7 cellular contexts compared by ENCODE assay signal in genomic region chr14:49497725-49498348, GRCh38.
DNase-seq lines count a peak whose midpoint lies in the region; ATAC-seq lines count a peak whose summit lies in the region.

No MANE protein-coding gene starts in this region.

- no peak overlapping the region for H3K27ac ChIP-seq in iPS DF 6.9 (ENCODE audit: low read length)

- no peak overlapping the region for H3K4me3 ChIP-seq in iPS DF 6.9 (ENCODE audit: low read length)

- no peaks in the 10 kb centered on the region; the same call in 1 of the 2 replicates for H3K4me1 ChIP-seq in iPS DF 6.9 (ENCODE audit: control insufficient read depth, insufficient read depth, low read length)

- peaks cover 4 to 6% of the 10 kb centered on the region in 2 donors for H3K4me1 Mint-ChIP-seq in stimulated activated naive B cell treated with anti-CD40 and anti-IgM and Interleukin-4, amounts not matched to agents 10 μg/mL and 1 μg/mL and 100 μg/mL, for 72 hours

- in situ Hi-C loops in G401 (cut with HindIII; ENCODE audit: low sequenced_read_pairs): no loop called here

- WGBS in iPS DF 6.9 (ENCODE audit: insufficient coverage, insufficient read length): no CpG with 5 or more reads among the region's 7 CpGs

- ATAC-seq in GM21390 (IDR thresholded peaks at IDR 0.05; ENCODE audit: unreplicated experiment) (peak; percentile 80), HG03575 (IDR thresholded peaks at IDR 0.05; ENCODE audit: extremely low read depth, insufficient number of reproducible peaks, low FRiP score, unreplicated experiment) (peak; percentile 87)
- peak; percentile 74 for ATAC-seq in stimulated activated naive B cell treated with anti-CD40 and anti-IgM and Interleukin-4, amounts not matched to agents 10 μg/mL and 1 μg/mL and 100 μg/mL, for 72 hours (replicated peaks)

- no peaks in the 10 kb centered on the region for H3K27me3 Mint-ChIP-seq in stimulated activated naive B cell treated with anti-CD40 and anti-IgM and Interleukin-4, amounts not matched to agents 10 μg/mL and 1 μg/mL and 100 μg/mL, for 72 hours

- H3K9me3 ChIP-seq in iPS DF 6.9 (ENCODE audit: control insufficient read depth, insufficient read depth, low read length): no peaks in the 10 kb centered on the region

- H3K36me3 ChIP-seq in iPS DF 6.9 (ENCODE audit: control insufficient read depth, insufficient read depth, low read length): no peaks in the 10 kb centered on the region

- H3K4me3 Mint-ChIP-seq in stimulated activated naive B cell treated with anti-CD40 and anti-IgM and Interleukin-4, amounts not matched to agents 10 μg/mL and 1 μg/mL and 100 μg/mL, for 72 hours: no peak overlapping the region

- DNase-seq in G401 (ENCODE audit: low spot score) (peak; percentile 56), NCI-H69 (lab: John Stamatoyannopoulos, UW) (peak; percentile 87), amniotic stem cell (lab: John Stamatoyannopoulos, UW) (peak; percentile 51), iPS DF 6.9 (ENCODE audit: low read depth, low spot score) (peak; percentile 33)
- DNase-seq in stimulated activated naive B cell treated with anti-CD40 and anti-IgM and Interleukin-4, amounts not matched to agents 10 μg/mL and 1 μg/mL and 100 μg/mL, for 72 hours: no peak

- H3K27me3 ChIP-seq in iPS DF 6.9 (ENCODE audit: control insufficient read depth, insufficient read depth, low read length): no peaks in the 10 kb centered on the region

- no peaks in the 10 kb centered on the region for H3K9me3 Mint-ChIP-seq in stimulated activated naive B cell treated with anti-CD40 and anti-IgM and Interleukin-4, amounts not matched to agents 10 μg/mL and 1 μg/mL and 100 μg/mL, for 72 hours

- no peak overlapping the region for H3K27ac Mint-ChIP-seq in stimulated activated naive B cell treated with anti-CD40 and anti-IgM and Interleukin-4, amounts not matched to agents 10 μg/mL and 1 μg/mL and 100 μg/mL, for 72 hours

- H3K36me3 Mint-ChIP-seq in stimulated activated naive B cell treated with anti-CD40 and anti-IgM and Interleukin-4, amounts not matched to agents 10 μg/mL and 1 μg/mL and 100 μg/mL, for 72 hours: no peaks in the 10 kb centered on the region
